16 cellular contexts compared by ENCODE assay signal in the genomic region with DNA sequence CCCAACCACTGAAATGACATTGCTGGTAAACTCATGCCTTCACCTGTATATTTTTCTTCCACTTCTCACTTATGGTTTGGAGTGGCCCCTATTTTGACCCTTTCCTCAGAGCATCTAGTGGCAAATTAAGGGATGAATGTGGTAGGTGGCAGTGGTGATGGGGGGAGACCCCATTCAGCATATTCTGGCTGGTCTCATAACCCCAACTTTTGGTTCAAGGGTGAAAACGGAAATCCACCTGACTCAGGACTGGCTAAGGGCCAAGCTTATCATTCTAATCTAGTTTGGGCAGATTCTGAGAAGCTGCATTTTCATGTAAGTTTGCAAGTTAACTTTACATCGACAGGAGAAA. TPM values are rescaled to one million over a fixed set of nuclear protein-coding genes. Genes with fewer than 3 reads are reported as not detected.
A peak's percentile ranks its signal among the peaks of the same experiment; 100 is the strongest.
DNase-seq lines count a peak whose midpoint lies in the region; ATAC-seq and TF ChIP-seq lines count a peak whose summit lies in the region.
"Had no signal": no experiment of that assay in that cellular context is flagged by ENCODE, and none has a peak within 500 bp of the region (broad histone marks: within the 10 kb centered on the region; RNA-seq: fewer than 3 reads in every experiment).

No MANE protein-coding gene starts in this region.

- H3K4me1 ChIP-seq in PC-9 (replicated peaks; ENCODE audit: insufficient read depth): peaks cover 66% of the 10 kb centered on the region
- H3K4me1 ChIP-seq: uterus had no signal

- H3K4me2 ChIP-seq in PC-9: peak overlapping the region; percentile 71

- H3K4me1 Mint-ChIP-seq in activated T-helper 17 cell treated with anti-CD3 and anti-CD28 coated beads, Interleukin-2, amount 50 U/mL, for 72 hours: peaks cover 22% of the 10 kb centered on the region
- H3K4me1 Mint-ChIP-seq in stimulated activated effector memory CD8-positive, alpha-beta T cell treated with anti-CD3 and anti-CD28 coated beads, Interleukin-12 subunit alpha, Interleukin-12 subunit beta, amount 100 ng/mL, for 72 hours: no peaks in the 10 kb centered on the region

- H2AFZ ChIP-seq in PC-9: peak overlapping the region; percentile 61; the same call in 1 of the 2 replicates

- no peaks in the 10 kb centered on the region for H3K27me3 Mint-ChIP-seq in activated T-helper 17 cell treated with anti-CD3 and anti-CD28 coated beads, Interleukin-2, amount 50 U/mL, for 72 hours

- no peaks in the 10 kb centered on the region for H4K20me1 ChIP-seq in PC-9 (ENCODE audit: insufficient read depth)

- no peaks in the 10 kb centered on the region for H3K9me2 ChIP-seq in PC-9 (ENCODE audit: insufficient read depth)

- H3F3A ChIP-seq in PC-9 (ENCODE audit: insufficient read depth, low read depth): peaks cover 41% of the 10 kb centered on the region

- H3K27ac ChIP-seq in PC-9: peak overlapping the region; percentile 94
- H3K27ac ChIP-seq: neutrophil, uterus had no signal

- peak overlapping the region; percentile 27; the same call in 1 of the 2 replicates for H3K4me3 ChIP-seq in PC-9
- H3K4me3 ChIP-seq: uterus had no signal

- no peaks in the 10 kb centered on the region for H3K79me2 ChIP-seq in PC-9 (ENCODE audit: low read depth)

- POLR2A ChIA-PET in PC-9 (lab: Charles Lee; ENCODE audit: unreplicated experiment): interaction anchor here (0.7 to 1.5 kb wide), 3 partner anchors 30 to 643 kb away, joined by 4 to 10 read pairs (median 6); no protein-coding TSS in a partner anchor

- CTCF ChIA-PET in PC-9 (lab: Charles Lee): interaction anchor here (1.4 to 1.5 kb wide), 2 partner anchors 16 to 30 kb away, joined by 3 to 4 read pairs; no protein-coding TSS in a partner anchor

- ATAC-seq in activated naive CD4-positive, alpha-beta T cell treated with anti-CD3 and anti-CD28 coated beads, Interleukin-2, amount 50 U/mL, for 72 hours: peak; percentile 70 to 79
- ATAC-seq in activated T-helper 17 cell treated with anti-CD3 and anti-CD28 coated beads, Interleukin-2, amount 50 U/mL, for 72 hours (replicated peaks): peak; percentile 78
- ATAC-seq in stimulated activated effector memory CD8-positive, alpha-beta T cell treated with anti-CD3 and anti-CD28 coated beads, Interleukin-12 subunit alpha, Interleukin-12 subunit beta, amount 100 ng/mL, for 72 hours: peak; percentile 57
- no peak for ATAC-seq in HG03135 (IDR thresholded peaks at IDR 0.05; ENCODE audit: unreplicated experiment)

- H3K36me3 Mint-ChIP-seq in activated naive CD4-positive, alpha-beta T cell treated with anti-CD3 and anti-CD28 coated beads, Interleukin-2, amount 50 U/mL, for 72 hours: peaks cover 0 to 5% of the 10 kb centered on the region in 2 donors
- peaks cover 6% of the 10 kb centered on the region for H3K36me3 Mint-ChIP-seq in activated T-helper 17 cell treated with anti-CD3 and anti-CD28 coated beads, Interleukin-2, amount 50 U/mL, for 72 hours (ENCODE audit: low read depth)
- no peaks in the 10 kb centered on the region for H3K36me3 Mint-ChIP-seq in stimulated activated effector memory CD8-positive, alpha-beta T cell treated with anti-CD3 and anti-CD28 coated beads, Interleukin-12 subunit alpha, Interleukin-12 subunit beta, amount 100 ng/mL, for 72 hours

- H3K4me3 Mint-ChIP-seq in activated T-helper 17 cell treated with anti-CD3 and anti-CD28 coated beads, Interleukin-2, amount 50 U/mL, for 72 hours: peak overlapping the region; percentile 53
- no peak overlapping the region for H3K4me3 Mint-ChIP-seq in stimulated activated effector memory CD8-positive, alpha-beta T cell treated with anti-CD3 and anti-CD28 coated beads, Interleukin-12 subunit alpha, Interleukin-12 subunit beta, amount 100 ng/mL, for 72 hours

- H3K9me3 Mint-ChIP-seq in activated naive CD4-positive, alpha-beta T cell treated with anti-CD3 and anti-CD28 coated beads, Interleukin-2, amount 50 U/mL, for 72 hours: no peaks in the 10 kb centered on the region
- no peaks in the 10 kb centered on the region for H3K9me3 Mint-ChIP-seq in activated T-helper 17 cell treated with anti-CD3 and anti-CD28 coated beads, Interleukin-2, amount 50 U/mL, for 72 hours
- H3K9me3 Mint-ChIP-seq in stimulated activated effector memory CD8-positive, alpha-beta T cell treated with anti-CD3 and anti-CD28 coated beads, Interleukin-12 subunit alpha, Interleukin-12 subunit beta, amount 100 ng/mL, for 72 hours: no peaks in the 10 kb centered on the region

- BruUV-seq in PC-9 (replicated peaks; lab: Mats Ljungman, UMichigan): no TSS peak

- DNase-seq in activated naive CD4-positive, alpha-beta T cell treated with anti-CD3 and anti-CD28 coated beads, Interleukin-2, amount 50 U/mL, for 72 hours (ENCODE audit: low spot score in 2 of 2): peak in 1 of 2 donors; percentile 36
- DNase-seq in activated naive CD4-positive, alpha-beta T cell treated with anti-CD3 and anti-CD28 coated beads, Interleukin-2, amount 50 U/mL, for 16 hours: no peak
- DNase-seq in PC-9: peak; percentile 51 to 65
- no peak for DNase-seq in stimulated activated effector memory CD8-positive, alpha-beta T cell treated with anti-CD3 and anti-CD28 coated beads, Interleukin-12 subunit alpha, Interleukin-12 subunit beta, amount 100 ng/mL, for 72 hours (ENCODE audit: low spot score in 2 of 2)
- no peak for DNase-seq in ecto neural progenitor cell (ENCODE audit: low spot score)
- DNase-seq in NCI-H1092 treated with DMSO at 0.1 percent for 48 hours (lab: John Stamatoyannopoulos, UW): no peak
- DNase-seq: DND-41; effector CD4-positive, alpha-beta T cell; glutamatergic neuron; NCI-H1930; Right ventricle myocardium superior; uterus had no signal

- H3K27ac Mint-ChIP-seq in activated naive CD4-positive, alpha-beta T cell treated with anti-CD3 and anti-CD28 coated beads, Interleukin-2, amount 50 U/mL, for 72 hours: peak overlapping the region; percentile 14 to 92
- H3K27ac Mint-ChIP-seq in activated T-helper 17 cell treated with anti-CD3 and anti-CD28 coated beads, Interleukin-2, amount 50 U/mL, for 72 hours: peak overlapping the region; percentile 91
- no peak overlapping the region for H3K27ac Mint-ChIP-seq in stimulated activated effector memory CD8-positive, alpha-beta T cell treated with anti-CD3 and anti-CD28 coated beads, Interleukin-12 subunit alpha, Interleukin-12 subunit beta, amount 100 ng/mL, for 72 hours

- TF ChIP-seq CTCF in PC-9 (conservative IDR thresholded peaks at IDR 0.05): no peak

- no peaks in the 10 kb centered on the region for H3K27me3 ChIP-seq in PC-9 (ENCODE audit: insufficient read depth, low read depth)
- H3K27me3 ChIP-seq: neutrophil, uterus had no signal

- intact Hi-C loops in PC-9 (cut with micrococcal nuclease; ENCODE audit: unreplicated experiment): loop anchor here (1.0 kb wide), 2 partner anchors 29 to 72 kb away; no protein-coding TSS in a partner anchor

- H3K36me3 ChIP-seq in PC-9 (ENCODE audit: low read depth): no peaks in the 10 kb centered on the region
- H3K36me3 ChIP-seq: neutrophil, uterus had no signal

- no peaks in the 10 kb centered on the region for H3K9me3 ChIP-seq in PC-9 (ENCODE audit: insufficient read depth, low read depth)
- H3K9me3 ChIP-seq: neutrophil, uterus had no signal

RNA-seq across cellular contexts. Expression of a gene that starts 47.0 kb away (rescaled TPM):
- under 1 TPM in 1 of 2 donors, not detected in 1; 0.19 TPM for total RNA-seq in activated naive CD4-positive, alpha-beta T cell treated with anti-CD3 and anti-CD28 coated beads, Interleukin-2, amount 50 U/mL, for 72 hours
- 16.8 and 18.5 TPM in 2 replicates for total RNA-seq in PC-9 (2021)
- under 1 TPM in 1 of 2 donors, not detected in 1; 0.50 TPM for total RNA-seq in activated T-helper 17 cell treated with anti-CD3 and anti-CD28 coated beads, Interleukin-2, amount 50 U/mL, for 72 hours
- total RNA-seq: NCI-H460 had no signal

Comparison
In these comparisons a context has a peak if more than half of its experiments do, and no peak if none do; other contexts are left out.
1. DNase-seq: peak in PC-9 (2 of 2); none in activated naive CD4-positive, alpha-beta T cell treated with anti-CD3 and anti-CD28 coated beads, Interleukin-2, amount 50 U/mL, for 16 hours (single experiment), stimulated activated effector memory CD8-positive, alpha-beta T cell treated with anti-CD3 and anti-CD28 coated beads, Interleukin-12 subunit alpha, Interleukin-12 subunit beta, amount 100 ng/mL, for 72 hours (0 of 2), ecto neural progenitor cell (single experiment) and NCI-H1092 treated with DMSO at 0.1 percent for 48 hours (single experiment).
2. RNA of a gene that starts 47.0 kb away (total RNA-seq): 16.8 to 18.5 TPM in PC-9; 0.50 TPM in activated T-helper 17 cell treated with anti-CD3 and anti-CD28 coated beads, Interleukin-2, amount 50 U/mL, for 72 hours and 0.19 TPM in activated naive CD4-positive, alpha-beta T cell treated with anti-CD3 and anti-CD28 coated beads, Interleukin-2, amount 50 U/mL, for 72 hours; every median in the first group is over 10 times any median in the second.